13 cellular contexts compared by ENCODE assay signal in the genomic region with DNA sequence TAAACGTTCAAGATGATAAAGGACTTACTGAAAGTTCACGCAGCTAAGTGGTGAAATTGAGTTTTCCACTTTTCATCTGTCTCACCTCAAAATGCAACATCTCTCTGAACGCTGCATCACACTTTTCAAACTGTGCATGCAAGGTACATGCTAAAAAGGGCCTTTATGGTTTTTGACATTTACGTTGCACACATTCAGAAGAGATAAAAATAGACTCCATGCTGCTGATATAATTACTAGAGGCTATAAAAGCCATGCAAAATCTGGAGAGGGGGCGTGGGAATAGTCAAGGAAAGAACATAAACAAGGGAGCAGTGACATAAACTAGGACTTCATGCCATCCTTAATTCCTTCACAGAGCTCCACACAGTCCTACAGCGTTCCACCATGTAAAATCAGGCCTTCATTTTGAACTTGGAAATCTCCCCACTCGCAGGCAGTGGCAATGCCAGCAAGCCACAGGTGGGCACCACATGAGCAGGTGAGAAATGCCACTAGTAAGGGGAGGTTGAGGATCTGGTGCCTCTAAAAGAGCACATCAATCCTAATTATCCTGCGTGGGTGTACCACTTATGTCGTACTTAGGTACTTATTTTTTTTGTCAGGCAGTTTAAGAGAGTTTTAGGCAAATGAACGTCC.
A peak's percentile ranks its signal among the peaks of the same experiment; 100 is the strongest.
DNase-seq lines count a peak whose midpoint lies in the region; ATAC-seq and TF ChIP-seq lines count a peak whose summit lies in the region.
"Had no signal": no experiment of that assay in that cellular context is flagged by ENCODE, and none has a peak within 500 bp of the region (broad histone marks: within the 10 kb centered on the region; RNA-seq: fewer than 3 reads in every experiment).

No MANE protein-coding gene starts in this region.

- TF ChIP-seq CTCF in CD14-positive monocyte (IDR thresholded peaks at IDR 0.05) (no peak), HFFc6 (IDR thresholded peaks at IDR 0.05) (no peak)

- H3K4me3 Mint-ChIP-seq in CD14-positive monocyte (no peak overlapping the region), HFFc6 (peak overlapping the region; percentile 75; the same call in 1 of the 2 replicates)
- H3K4me3 Mint-ChIP-seq in effector memory CD8-positive, alpha-beta T cell = peak overlapping the region; percentile 66 to 81

- H3K18ac ChIP-seq in neuronal stem cell (ENCODE audit: low read length) = no peak overlapping the region

- no peak overlapping the region for H4K91ac ChIP-seq in neuronal stem cell (ENCODE audit: low read depth, low read length, poor library complexity)

- H3K36me3 Mint-ChIP-seq in CD14-positive monocyte (peaks cover 78 to 87% of the 10 kb centered on the region in 2 donors), HFFc6 (ENCODE audit: low read depth) (peaks cover 21% of the 10 kb centered on the region)
- H3K36me3 Mint-ChIP-seq in effector memory CD8-positive, alpha-beta T cell (ENCODE audit: insufficient read depth) = peaks cover 46% of the 10 kb centered on the region

- no peak overlapping the region for H3K4ac ChIP-seq in neuronal stem cell (ENCODE audit: low read length)

- intact Hi-C loops in CD14-positive monocyte (cut with micrococcal nuclease) = no loop called here

- H3K27me3 ChIP-seq in neuronal stem cell (ENCODE audit: control insufficient read depth in 3 of 3, insufficient read depth in 3 of 3, low read depth in 1 of 3, low read length in 3 of 3) = no peaks in the 10 kb centered on the region
- H3K27me3 ChIP-seq: BE2C had no signal

- no peak overlapping the region for H2BK120ac ChIP-seq in neuronal stem cell (ENCODE audit: low read depth, low read length)

- H3K9ac ChIP-seq in neuronal stem cell (ENCODE audit: low read depth, low read length, poor library complexity) = no peak overlapping the region

- no peak overlapping the region for H2BK15ac ChIP-seq in neuronal stem cell (ENCODE audit: low read length)

- H2AK5ac ChIP-seq in neuronal stem cell (ENCODE audit: low read depth, low read length) = peak overlapping the region; percentile 33

- peaks cover 0 to 72% of the 10 kb centered on the region in 2 donors for H3K36me3 ChIP-seq in neuronal stem cell (replicated peaks in 1 of 2; ENCODE audit: control insufficient read depth in 2 of 2, insufficient read depth in 2 of 2, low read length in 2 of 2)
- H3K36me3 ChIP-seq: BE2C had no signal

- H4K8ac ChIP-seq in neuronal stem cell (ENCODE audit: low read depth, low read length) = no peak overlapping the region

- no peak overlapping the region for H2BK12ac ChIP-seq in neuronal stem cell (ENCODE audit: low read length)

- DNase-seq in CD14-positive monocyte (ENCODE audit: low spot score) = no peak
- DNase-seq in HFFc6 = no peak
- DNase-seq in effector memory CD8-positive, alpha-beta T cell = no peak
- no peak for DNase-seq in neuronal stem cell (ENCODE audit: low spot score)
- DNase-seq in activated effector memory CD4-positive, alpha-beta T cell treated with Interleukin-2 at 50 U/mL for 16 hours = no peak
- no peak for DNase-seq in stimulated activated naive CD4-positive, alpha-beta T cell treated with Interleukin-2 at 50 U/mL for 16 hours (lab: John Stamatoyannopoulos, UW)
- DNase-seq in NK-92 (lab: John Stamatoyannopoulos, UW; ENCODE audit: unreplicated experiment) = no peak
- DNase-seq: activated CD8-positive, alpha-beta memory T cell treated with anti-CD3 and anti-CD28 coated beads, Interleukin-2, amount 50 U/mL, for 4 hours; BE2C; cerebellar nuclear complex; stimulated activated CD4-positive, alpha-beta T cell treated with anti-CD3 and anti-CD28 coated beads, Interleukin-2, amount 100 ng/mL, for 24 hours; T-helper 1 cell had no signal

- H3K27ac Mint-ChIP-seq in CD14-positive monocyte (peak overlapping the region; percentile 34 to 89 (median 76)), HFFc6 (peak overlapping the region; percentile 45; the same call in 1 of the 2 replicates)
- H3K27ac Mint-ChIP-seq in effector memory CD8-positive, alpha-beta T cell = peak overlapping the region; percentile 83 to 91

- H3K23ac ChIP-seq in neuronal stem cell (ENCODE audit: low read depth, low read length, poor library complexity) = no peak overlapping the region

- H3K4me3 ChIP-seq in neuronal stem cell (ENCODE audit: low read length in 2 of 2) = no peak overlapping the region

- peak; percentile 38 for ATAC-seq in effector memory CD8-positive, alpha-beta T cell (replicated peaks)
- no peak for ATAC-seq in HG03432 (IDR thresholded peaks at IDR 0.05; ENCODE audit: unreplicated experiment)

- peaks cover 2% of the 10 kb centered on the region for H3K79me1 ChIP-seq in neuronal stem cell (ENCODE audit: low read depth, low read length)

- H2BK5ac ChIP-seq in neuronal stem cell (ENCODE audit: low read length) = no peak overlapping the region

- H3K4me1 Mint-ChIP-seq in CD14-positive monocyte (peaks cover 79% of the 10 kb centered on the region), HFFc6 (ENCODE audit: low read depth) (peaks cover 61% of the 10 kb centered on the region)
- peaks cover 40 to 56% of the 10 kb centered on the region in 2 donors for H3K4me1 Mint-ChIP-seq in effector memory CD8-positive, alpha-beta T cell (ENCODE audit: low read depth in 2 of 2)

- H3K14ac ChIP-seq in neuronal stem cell (ENCODE audit: low read length) = peak overlapping the region; percentile 90

- H3K9me3 ChIP-seq in neuronal stem cell (replicated peaks in 1 of 2; ENCODE audit: control insufficient read depth in 2 of 2, insufficient read depth in 1 of 2, low read depth in 1 of 2, low read length in 2 of 2) = peaks cover 0 to 13% of the 10 kb centered on the region in 2 donors
- H3K9me3 ChIP-seq: BE2C had no signal

- H2AFZ ChIP-seq in neuronal stem cell (ENCODE audit: low read length) = no peak overlapping the region

- WGBS in neuronal stem cell (ENCODE audit: extremely low coverage in 2 of 2, insufficient read length in 2 of 2, insufficient replicate concordance in 1 of 2), 2 donors = no CpG with 5 or more reads among the region's 10 CpGs

- H3K4me1 ChIP-seq in neuronal stem cell (ENCODE audit: control insufficient read depth in 2 of 2, insufficient read depth in 1 of 2, low read depth in 1 of 2, low read length in 2 of 2) = peaks cover 19 to 26% of the 10 kb centered on the region in 2 donors
- H3K4me1 ChIP-seq: BE2C had no signal

- H3K4me2 ChIP-seq in neuronal stem cell (ENCODE audit: insufficient read depth, low read length, poor library complexity, severe bottlenecking) = no peak overlapping the region

- peaks cover 0 to 5% (median 0%) of the 10 kb centered on the region in 3 donors for H3K27me3 Mint-ChIP-seq in CD14-positive monocyte (ENCODE audit: low read depth in 3 of 3)
- no peaks in the 10 kb centered on the region for H3K27me3 Mint-ChIP-seq in HFFc6 (ENCODE audit: insufficient read depth)
- H3K27me3 Mint-ChIP-seq in effector memory CD8-positive, alpha-beta T cell = no peaks in the 10 kb centered on the region

- H3K9me3 Mint-ChIP-seq in CD14-positive monocyte (peaks cover 0 to 2% (median 0%) of the 10 kb centered on the region in 7 donors), HFFc6 (no peaks in the 10 kb centered on the region)
- no peaks in the 10 kb centered on the region for H3K9me3 Mint-ChIP-seq in effector memory CD8-positive, alpha-beta T cell

- H3K27ac ChIP-seq in neuronal stem cell (replicated peaks; ENCODE audit: low read length) = no peak overlapping the region

Comparison
In these comparisons a context has a peak if more than half of its experiments do, and no peak if none do; other contexts are left out.
1. H3K4me3 Mint-ChIP-seq: peak in HFFc6 (single experiment) and effector memory CD8-positive, alpha-beta T cell (2 of 2); none in CD14-positive monocyte (0 of 2).
2. Peak in every context shown above with its lines, with median percentiles within 50 percentile points of each other: H3K27ac Mint-ChIP-seq.